In the genomic region with DNA sequence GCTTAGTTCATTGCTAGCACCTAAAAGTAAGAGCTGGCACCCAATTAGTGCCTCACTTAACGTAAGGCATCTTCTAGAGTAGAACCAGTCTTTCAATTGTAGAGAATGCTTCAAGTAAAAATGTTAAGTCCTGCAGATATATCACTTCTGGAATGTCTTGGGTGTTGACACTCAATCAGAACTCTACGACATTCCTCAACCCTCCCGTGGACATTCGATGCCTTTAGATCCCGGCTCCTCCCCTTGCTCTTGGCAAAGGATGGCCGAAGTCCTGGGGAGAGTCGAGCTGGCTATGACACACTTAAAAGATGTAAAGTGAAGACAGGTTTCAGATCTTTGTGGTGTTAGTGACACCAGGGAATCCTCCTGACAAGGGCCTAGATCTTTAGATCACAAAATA, we compare ENCODE assay signal across 2 cellular contexts.
TF ChIP-seq lines count a peak whose summit lies in the region.

No MANE protein-coding gene starts in this region.

TF ChIP-seq in GM23338, 12 proteins besides CTCF, POLR2A, EP300 and RAD21 (continued from another document):
- TF ChIP-seq, protein P1, sequence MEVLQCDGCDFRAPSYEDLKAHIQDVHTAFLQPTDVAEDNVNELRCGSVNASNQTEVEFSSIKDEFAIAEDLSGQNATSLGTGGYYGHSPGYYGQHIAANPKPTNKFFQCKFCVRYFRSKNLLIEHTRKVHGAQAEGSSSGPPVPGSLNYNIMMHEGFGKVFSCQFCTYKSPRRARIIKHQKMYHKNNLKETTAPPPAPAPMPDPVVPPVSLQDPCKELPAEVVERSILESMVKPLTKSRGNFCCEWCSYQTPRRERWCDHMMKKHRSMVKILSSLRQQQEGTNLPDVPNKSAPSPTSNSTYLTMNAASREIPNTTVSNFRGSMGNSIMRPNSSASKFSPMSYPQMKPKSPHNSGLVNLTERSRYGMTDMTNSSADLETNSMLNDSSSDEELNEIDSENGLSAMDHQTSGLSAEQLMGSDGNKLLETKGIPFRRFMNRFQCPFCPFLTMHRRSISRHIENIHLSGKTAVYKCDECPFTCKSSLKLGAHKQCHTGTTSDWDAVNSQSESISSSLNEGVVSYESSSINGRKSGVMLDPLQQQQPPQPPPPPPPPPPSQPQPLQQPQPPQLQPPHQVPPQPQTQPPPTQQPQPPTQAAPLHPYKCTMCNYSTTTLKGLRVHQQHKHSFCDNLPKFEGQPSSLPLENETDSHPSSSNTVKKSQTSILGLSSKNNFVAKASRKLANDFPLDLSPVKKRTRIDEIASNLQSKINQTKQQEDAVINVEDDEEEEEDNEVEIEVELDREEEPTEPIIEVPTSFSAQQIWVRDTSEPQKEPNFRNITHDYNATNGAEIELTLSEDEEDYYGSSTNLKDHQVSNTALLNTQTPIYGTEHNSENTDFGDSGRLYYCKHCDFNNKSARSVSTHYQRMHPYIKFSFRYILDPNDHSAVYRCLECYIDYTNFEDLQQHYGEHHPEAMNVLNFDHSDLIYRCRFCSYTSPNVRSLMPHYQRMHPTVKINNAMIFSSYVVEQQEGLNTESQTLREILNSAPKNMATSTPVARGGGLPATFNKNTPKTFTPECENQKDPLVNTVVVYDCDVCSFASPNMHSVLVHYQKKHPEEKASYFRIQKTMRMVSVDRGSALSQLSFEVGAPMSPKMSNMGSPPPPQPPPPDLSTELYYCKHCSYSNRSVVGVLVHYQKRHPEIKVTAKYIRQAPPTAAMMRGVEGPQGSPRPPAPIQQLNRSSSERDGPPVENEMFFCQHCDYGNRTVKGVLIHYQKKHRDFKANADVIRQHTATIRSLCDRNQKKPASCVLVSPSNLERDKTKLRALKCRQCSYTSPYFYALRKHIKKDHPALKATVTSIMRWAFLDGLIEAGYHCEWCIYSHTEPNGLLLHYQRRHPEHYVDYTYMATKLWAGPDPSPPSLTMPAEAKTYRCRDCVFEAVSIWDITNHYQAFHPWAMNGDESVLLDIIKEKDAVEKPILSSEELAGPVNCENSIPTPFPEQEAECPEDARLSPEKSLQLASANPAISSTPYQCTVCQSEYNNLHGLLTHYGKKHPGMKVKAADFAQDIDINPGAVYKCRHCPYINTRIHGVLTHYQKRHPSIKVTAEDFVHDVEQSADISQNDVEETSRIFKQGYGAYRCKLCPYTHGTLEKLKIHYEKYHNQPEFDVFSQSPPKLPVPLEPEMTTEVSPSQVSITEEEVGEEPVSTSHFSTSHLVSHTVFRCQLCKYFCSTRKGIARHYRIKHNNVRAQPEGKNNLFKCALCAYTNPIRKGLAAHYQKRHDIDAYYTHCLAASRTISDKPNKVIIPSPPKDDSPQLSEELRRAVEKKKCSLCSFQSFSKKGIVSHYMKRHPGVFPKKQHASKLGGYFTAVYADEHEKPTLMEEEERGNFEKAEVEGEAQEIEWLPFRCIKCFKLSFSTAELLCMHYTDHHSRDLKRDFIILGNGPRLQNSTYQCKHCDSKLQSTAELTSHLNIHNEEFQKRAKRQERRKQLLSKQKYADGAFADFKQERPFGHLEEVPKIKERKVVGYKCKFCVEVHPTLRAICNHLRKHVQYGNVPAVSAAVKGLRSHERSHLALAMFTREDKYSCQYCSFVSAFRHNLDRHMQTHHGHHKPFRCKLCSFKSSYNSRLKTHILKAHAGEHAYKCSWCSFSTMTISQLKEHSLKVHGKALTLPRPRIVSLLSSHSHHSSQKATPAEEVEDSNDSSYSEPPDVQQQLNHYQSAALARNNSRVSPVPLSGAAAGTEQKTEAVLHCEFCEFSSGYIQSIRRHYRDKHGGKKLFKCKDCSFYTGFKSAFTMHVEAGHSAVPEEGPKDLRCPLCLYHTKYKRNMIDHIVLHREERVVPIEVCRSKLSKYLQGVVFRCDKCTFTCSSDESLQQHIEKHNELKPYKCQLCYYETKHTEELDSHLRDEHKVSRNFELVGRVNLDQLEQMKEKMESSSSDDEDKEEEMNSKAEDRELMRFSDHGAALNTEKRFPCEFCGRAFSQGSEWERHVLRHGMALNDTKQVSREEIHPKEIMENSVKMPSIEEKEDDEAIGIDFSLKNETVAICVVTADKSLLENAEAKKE (CRISPR knock-in tag; IDR thresholded peaks at IDR 0.05), result no peak
TF ChIP-seq in GM23338: peak in this region for 0.

TF ChIP-seq in H1, 55 proteins besides CTCF, POLR2A, EP300 and RAD21:
- TF ChIP-seq, protein P2, sequence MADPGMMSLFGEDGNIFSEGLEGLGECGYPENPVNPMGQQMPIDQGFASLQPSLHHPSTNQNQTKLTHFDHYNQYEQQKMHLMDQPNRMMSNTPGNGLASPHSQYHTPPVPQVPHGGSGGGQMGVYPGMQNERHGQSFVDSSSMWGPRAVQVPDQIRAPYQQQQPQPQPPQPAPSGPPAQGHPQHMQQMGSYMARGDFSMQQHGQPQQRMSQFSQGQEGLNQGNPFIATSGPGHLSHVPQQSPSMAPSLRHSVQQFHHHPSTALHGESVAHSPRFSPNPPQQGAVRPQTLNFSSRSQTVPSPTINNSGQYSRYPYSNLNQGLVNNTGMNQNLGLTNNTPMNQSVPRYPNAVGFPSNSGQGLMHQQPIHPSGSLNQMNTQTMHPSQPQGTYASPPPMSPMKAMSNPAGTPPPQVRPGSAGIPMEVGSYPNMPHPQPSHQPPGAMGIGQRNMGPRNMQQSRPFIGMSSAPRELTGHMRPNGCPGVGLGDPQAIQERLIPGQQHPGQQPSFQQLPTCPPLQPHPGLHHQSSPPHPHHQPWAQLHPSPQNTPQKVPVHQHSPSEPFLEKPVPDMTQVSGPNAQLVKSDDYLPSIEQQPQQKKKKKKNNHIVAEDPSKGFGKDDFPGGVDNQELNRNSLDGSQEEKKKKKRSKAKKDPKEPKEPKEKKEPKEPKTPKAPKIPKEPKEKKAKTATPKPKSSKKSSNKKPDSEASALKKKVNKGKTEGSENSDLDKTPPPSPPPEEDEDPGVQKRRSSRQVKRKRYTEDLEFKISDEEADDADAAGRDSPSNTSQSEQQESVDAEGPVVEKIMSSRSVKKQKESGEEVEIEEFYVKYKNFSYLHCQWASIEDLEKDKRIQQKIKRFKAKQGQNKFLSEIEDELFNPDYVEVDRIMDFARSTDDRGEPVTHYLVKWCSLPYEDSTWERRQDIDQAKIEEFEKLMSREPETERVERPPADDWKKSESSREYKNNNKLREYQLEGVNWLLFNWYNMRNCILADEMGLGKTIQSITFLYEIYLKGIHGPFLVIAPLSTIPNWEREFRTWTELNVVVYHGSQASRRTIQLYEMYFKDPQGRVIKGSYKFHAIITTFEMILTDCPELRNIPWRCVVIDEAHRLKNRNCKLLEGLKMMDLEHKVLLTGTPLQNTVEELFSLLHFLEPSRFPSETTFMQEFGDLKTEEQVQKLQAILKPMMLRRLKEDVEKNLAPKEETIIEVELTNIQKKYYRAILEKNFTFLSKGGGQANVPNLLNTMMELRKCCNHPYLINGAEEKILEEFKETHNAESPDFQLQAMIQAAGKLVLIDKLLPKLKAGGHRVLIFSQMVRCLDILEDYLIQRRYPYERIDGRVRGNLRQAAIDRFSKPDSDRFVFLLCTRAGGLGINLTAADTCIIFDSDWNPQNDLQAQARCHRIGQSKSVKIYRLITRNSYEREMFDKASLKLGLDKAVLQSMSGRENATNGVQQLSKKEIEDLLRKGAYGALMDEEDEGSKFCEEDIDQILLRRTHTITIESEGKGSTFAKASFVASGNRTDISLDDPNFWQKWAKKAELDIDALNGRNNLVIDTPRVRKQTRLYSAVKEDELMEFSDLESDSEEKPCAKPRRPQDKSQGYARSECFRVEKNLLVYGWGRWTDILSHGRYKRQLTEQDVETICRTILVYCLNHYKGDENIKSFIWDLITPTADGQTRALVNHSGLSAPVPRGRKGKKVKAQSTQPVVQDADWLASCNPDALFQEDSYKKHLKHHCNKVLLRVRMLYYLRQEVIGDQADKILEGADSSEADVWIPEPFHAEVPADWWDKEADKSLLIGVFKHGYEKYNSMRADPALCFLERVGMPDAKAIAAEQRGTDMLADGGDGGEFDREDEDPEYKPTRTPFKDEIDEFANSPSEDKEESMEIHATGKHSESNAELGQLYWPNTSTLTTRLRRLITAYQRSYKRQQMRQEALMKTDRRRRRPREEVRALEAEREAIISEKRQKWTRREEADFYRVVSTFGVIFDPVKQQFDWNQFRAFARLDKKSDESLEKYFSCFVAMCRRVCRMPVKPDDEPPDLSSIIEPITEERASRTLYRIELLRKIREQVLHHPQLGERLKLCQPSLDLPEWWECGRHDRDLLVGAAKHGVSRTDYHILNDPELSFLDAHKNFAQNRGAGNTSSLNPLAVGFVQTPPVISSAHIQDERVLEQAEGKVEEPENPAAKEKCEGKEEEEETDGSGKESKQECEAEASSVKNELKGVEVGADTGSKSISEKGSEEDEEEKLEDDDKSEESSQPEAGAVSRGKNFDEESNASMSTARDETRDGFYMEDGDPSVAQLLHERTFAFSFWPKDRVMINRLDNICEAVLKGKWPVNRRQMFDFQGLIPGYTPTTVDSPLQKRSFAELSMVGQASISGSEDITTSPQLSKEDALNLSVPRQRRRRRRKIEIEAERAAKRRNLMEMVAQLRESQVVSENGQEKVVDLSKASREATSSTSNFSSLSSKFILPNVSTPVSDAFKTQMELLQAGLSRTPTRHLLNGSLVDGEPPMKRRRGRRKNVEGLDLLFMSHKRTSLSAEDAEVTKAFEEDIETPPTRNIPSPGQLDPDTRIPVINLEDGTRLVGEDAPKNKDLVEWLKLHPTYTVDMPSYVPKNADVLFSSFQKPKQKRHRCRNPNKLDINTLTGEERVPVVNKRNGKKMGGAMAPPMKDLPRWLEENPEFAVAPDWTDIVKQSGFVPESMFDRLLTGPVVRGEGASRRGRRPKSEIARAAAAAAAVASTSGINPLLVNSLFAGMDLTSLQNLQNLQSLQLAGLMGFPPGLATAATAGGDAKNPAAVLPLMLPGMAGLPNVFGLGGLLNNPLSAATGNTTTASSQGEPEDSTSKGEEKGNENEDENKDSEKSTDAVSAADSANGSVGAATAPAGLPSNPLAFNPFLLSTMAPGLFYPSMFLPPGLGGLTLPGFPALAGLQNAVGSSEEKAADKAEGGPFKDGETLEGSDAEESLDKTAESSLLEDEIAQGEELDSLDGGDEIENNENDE (IDR thresholded peaks at IDR 0.05; ENCODE audit: insufficient replicate concordance, low read length), result no peak
- no peak for TF ChIP-seq CHD2 (IDR thresholded peaks at IDR 0.05; ENCODE audit: low read length)
- TF ChIP-seq RFX5 (IDR thresholded peaks at IDR 0.05; ENCODE audit: borderline replicate concordance, low read depth, low read length), result no peak
- TF ChIP-seq CBX5 (IDR thresholded peaks at IDR 0.05; ENCODE audit: low read depth, low read length), result no peak
- no peak for TF ChIP-seq SP1 (IDR thresholded peaks at IDR 0.05; ENCODE audit: low read depth, low read length)
- no peak for TF ChIP-seq CEBPB (IDR thresholded peaks at IDR 0.05; ENCODE audit: low read depth, low read length)
- no peak for TF ChIP-seq GTF2F1 (IDR thresholded peaks at IDR 0.05; ENCODE audit: borderline replicate concordance, low read depth, low read length)
- no peak for TF ChIP-seq HDAC2 (IDR thresholded peaks at IDR 0.05; ENCODE audit: borderline replicate concordance in 1 of 2, low read depth in 2 of 2, low read length in 2 of 2)
